Comparison of ENCODE assay signal across 1 cellular context in the genomic region with DNA sequence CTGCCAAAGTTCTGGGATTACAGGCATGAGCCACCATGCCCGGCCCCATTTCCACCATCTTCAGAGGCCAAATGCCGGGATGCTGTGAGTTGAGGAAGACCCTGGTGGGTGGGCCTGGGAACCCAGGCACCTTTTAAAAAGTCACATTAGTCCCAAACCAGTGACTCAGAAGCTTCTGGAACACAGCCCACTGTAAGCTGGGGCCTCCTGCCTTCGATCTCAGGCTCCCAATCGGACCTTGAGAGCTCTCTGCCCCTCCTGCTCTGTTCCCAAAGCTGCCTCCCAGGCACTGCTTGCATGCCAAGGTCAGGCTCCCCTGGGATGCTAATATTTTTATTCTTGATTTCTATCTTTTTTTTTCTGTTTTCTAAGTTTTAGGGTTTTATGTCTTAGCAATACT.
TF ChIP-seq lines count a peak whose summit lies in the region.

No MANE protein-coding gene starts in this region.

TF ChIP-seq in WTC11, 78 proteins besides CTCF, POLR2A, EP300 and RAD21 (continued from another document):
- TF ChIP-seq, protein P1, sequence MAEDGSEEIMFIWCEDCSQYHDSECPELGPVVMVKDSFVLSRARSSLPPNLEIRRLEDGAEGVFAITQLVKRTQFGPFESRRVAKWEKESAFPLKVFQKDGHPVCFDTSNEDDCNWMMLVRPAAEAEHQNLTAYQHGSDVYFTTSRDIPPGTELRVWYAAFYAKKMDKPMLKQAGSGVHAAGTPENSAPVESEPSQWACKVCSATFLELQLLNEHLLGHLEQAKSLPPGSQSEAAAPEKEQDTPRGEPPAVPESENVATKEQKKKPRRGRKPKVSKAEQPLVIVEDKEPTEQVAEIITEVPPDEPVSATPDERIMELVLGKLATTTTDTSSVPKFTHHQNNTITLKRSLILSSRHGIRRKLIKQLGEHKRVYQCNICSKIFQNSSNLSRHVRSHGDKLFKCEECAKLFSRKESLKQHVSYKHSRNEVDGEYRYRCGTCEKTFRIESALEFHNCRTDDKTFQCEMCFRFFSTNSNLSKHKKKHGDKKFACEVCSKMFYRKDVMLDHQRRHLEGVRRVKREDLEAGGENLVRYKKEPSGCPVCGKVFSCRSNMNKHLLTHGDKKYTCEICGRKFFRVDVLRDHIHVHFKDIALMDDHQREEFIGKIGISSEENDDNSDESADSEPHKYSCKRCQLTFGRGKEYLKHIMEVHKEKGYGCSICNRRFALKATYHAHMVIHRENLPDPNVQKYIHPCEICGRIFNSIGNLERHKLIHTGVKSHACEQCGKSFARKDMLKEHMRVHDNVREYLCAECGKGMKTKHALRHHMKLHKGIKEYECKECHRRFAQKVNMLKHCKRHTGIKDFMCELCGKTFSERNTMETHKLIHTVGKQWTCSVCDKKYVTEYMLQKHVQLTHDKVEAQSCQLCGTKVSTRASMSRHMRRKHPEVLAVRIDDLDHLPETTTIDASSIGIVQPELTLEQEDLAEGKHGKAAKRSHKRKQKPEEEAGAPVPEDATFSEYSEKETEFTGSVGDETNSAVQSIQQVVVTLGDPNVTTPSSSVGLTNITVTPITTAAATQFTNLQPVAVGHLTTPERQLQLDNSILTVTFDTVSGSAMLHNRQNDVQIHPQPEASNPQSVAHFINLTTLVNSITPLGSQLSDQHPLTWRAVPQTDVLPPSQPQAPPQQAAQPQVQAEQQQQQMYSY (CRISPR knock-in tag; IDR thresholded peaks at IDR 0.05): no peak
- TF ChIP-seq KAT7 (CRISPR knock-in tag; IDR thresholded peaks at IDR 0.05; ENCODE audit: borderline replicate concordance) (no peak), GRHL2 (CRISPR knock-in tag; IDR thresholded peaks at IDR 0.05; ENCODE audit: insufficient replicate concordance, severe bottlenecking) (no peak), RORB (CRISPR knock-in tag; IDR thresholded peaks at IDR 0.05) (no peak), ZNF219 (CRISPR knock-in tag; IDR thresholded peaks at IDR 0.05; ENCODE audit: borderline replicate concordance) (no peak), ZNF416 (CRISPR knock-in tag; IDR thresholded peaks at IDR 0.05) (no peak)
- TF ChIP-seq, protein P2, sequence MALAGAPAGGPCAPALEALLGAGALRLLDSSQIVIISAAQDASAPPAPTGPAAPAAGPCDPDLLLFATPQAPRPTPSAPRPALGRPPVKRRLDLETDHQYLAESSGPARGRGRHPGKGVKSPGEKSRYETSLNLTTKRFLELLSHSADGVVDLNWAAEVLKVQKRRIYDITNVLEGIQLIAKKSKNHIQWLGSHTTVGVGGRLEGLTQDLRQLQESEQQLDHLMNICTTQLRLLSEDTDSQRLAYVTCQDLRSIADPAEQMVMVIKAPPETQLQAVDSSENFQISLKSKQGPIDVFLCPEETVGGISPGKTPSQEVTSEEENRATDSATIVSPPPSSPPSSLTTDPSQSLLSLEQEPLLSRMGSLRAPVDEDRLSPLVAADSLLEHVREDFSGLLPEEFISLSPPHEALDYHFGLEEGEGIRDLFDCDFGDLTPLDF (CRISPR knock-in tag; IDR thresholded peaks at IDR 0.05): no peak
- TF ChIP-seq, protein P3, sequence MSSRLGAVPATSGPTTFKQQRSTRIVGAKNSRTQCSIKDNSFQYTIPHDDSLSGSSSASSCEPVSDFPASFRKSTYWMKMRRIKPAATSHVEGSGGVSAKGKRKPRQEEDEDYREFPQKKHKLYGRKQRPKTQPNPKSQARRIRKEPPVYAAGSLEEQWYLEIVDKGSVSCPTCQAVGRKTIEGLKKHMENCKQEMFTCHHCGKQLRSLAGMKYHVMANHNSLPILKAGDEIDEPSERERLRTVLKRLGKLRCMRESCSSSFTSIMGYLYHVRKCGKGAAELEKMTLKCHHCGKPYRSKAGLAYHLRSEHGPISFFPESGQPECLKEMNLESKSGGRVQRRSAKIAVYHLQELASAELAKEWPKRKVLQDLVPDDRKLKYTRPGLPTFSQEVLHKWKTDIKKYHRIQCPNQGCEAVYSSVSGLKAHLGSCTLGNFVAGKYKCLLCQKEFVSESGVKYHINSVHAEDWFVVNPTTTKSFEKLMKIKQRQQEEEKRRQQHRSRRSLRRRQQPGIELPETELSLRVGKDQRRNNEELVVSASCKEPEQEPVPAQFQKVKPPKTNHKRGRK (CRISPR knock-in tag; IDR thresholded peaks at IDR 0.05; ENCODE audit: borderline replicate concordance): no peak
